1 cellular context compared by ENCODE assay signal in genomic region chr17:8156174-8156992, GRCh38.
TF ChIP-seq lines count a peak whose summit lies in the region.

No MANE protein-coding gene starts in this region.

TF ChIP-seq in HepG2, 621 proteins besides CTCF, POLR2A, EP300 and RAD21 (continues in another document):
- TF ChIP-seq CREB1 (IDR thresholded peaks at IDR 0.05) (peak; percentile 92), CREB1 (CRISPR knock-in tag; IDR thresholded peaks at IDR 0.05) (peak; percentile 93), NFKB2 (CRISPR knock-in tag; IDR thresholded peaks at IDR 0.05; ENCODE audit: borderline replicate concordance) (no peak; the same call in 1 of the 2 replicates), TERF1 (CRISPR knock-in tag; IDR thresholded peaks at IDR 0.05) (no peak), SP5 (CRISPR knock-in tag; IDR thresholded peaks at IDR 0.05; ENCODE audit: borderline replicate concordance, low read depth) (peak; percentile 84), ZGPAT (CRISPR knock-in tag; IDR thresholded peaks at IDR 0.05) (peak; percentile 50; the same call in 1 of the 2 replicates), TFDP2 (CRISPR knock-in tag; IDR thresholded peaks at IDR 0.05) (no peak; the same call in 1 of the 2 replicates), ZNF17 (CRISPR knock-in tag; IDR thresholded peaks at IDR 0.05) (no peak), ZNF552 (CRISPR knock-in tag; IDR thresholded peaks at IDR 0.05; ENCODE audit: borderline replicate concordance) (0 out of 2 replicates have a peak, but pooled peaks have one; percentile 55), ZBTB38 (CRISPR knock-in tag; IDR thresholded peaks at IDR 0.05) (no peak), ARNTL (CRISPR knock-in tag; IDR thresholded peaks at IDR 0.05) (peak; percentile 100), DDIT3 (CRISPR knock-in tag; IDR thresholded peaks at IDR 0.05) (no peak), NFYB (CRISPR knock-in tag; IDR thresholded peaks at IDR 0.05) (peak; percentile 96), SP1 (IDR thresholded peaks at IDR 0.05) (no peak), SP1 (CRISPR knock-in tag; IDR thresholded peaks at IDR 0.05) (peak; percentile 94), PRMT3 (CRISPR knock-in tag; IDR thresholded peaks at IDR 0.05; ENCODE audit: borderline replicate concordance, low read depth) (0 out of 2 replicates have a peak, but pooled peaks have one; percentile 31), ZNF350 (CRISPR knock-in tag; IDR thresholded peaks at IDR 0.05; ENCODE audit: borderline replicate concordance, low read depth) (peak; percentile 71; the same call in 1 of the 2 replicates), SIN3A (IDR thresholded peaks at IDR 0.05; ENCODE audit: borderline replicate concordance, low read depth, low read length) (peak; percentile 68; the same call in 1 of the 2 replicates), MNT (IDR thresholded peaks at IDR 0.05) (peak; percentile 92), DNMT3B (CRISPR knock-in tag; conservative IDR thresholded peaks at IDR 0.05) (peak; percentile 24; the same call in 1 of the 2 replicates), PHF21A (CRISPR knock-in tag; IDR thresholded peaks at IDR 0.05) (peak; percentile 78; the same call in 1 of the 2 replicates), ZNF24 (IDR thresholded peaks at IDR 0.05) (no peak), ZNF468 (CRISPR knock-in tag; IDR thresholded peaks at IDR 0.05) (no peak), HNF4A (CRISPR knock-in tag; IDR thresholded peaks at IDR 0.05) (0 out of 2 replicates have a peak, but pooled peaks have one; percentile 36), HNRNPLL (IDR thresholded peaks at IDR 0.05; ENCODE audit: low read depth, low read length, poor library complexity, severe bottlenecking) (peak; percentile 99), NCOA1 (CRISPR knock-in tag; IDR thresholded peaks at IDR 0.05) (0 out of 2 replicates have a peak, but pooled peaks have one; percentile 34), ZNF251 (CRISPR knock-in tag; IDR thresholded peaks at IDR 0.05) (no peak), FOXA3 (CRISPR knock-in tag; IDR thresholded peaks at IDR 0.05) (peak; percentile 71), PRDM4 (CRISPR knock-in tag; IDR thresholded peaks at IDR 0.05; ENCODE audit: borderline replicate concordance) (no peak), MIXL1 (CRISPR knock-in tag; IDR thresholded peaks at IDR 0.05) (no peak), ZNF839 (CRISPR knock-in tag; IDR thresholded peaks at IDR 0.05; ENCODE audit: borderline replicate concordance) (no peak), ZNF451 (CRISPR knock-in tag; IDR thresholded peaks at IDR 0.05) (no peak), IRF2 (CRISPR knock-in tag; IDR thresholded peaks at IDR 0.05) (peak; percentile 48; the same call in 1 of the 2 replicates), PBX2 (CRISPR knock-in tag; IDR thresholded peaks at IDR 0.05) (peak; percentile 79), ELK4 (CRISPR knock-in tag; IDR thresholded peaks at IDR 0.05; ENCODE audit: borderline replicate concordance) (no peak), ATF2 (CRISPR knock-in tag; IDR thresholded peaks at IDR 0.05) (peak; percentile 69), EEA1 (CRISPR knock-in tag; IDR thresholded peaks at IDR 0.05; ENCODE audit: borderline replicate concordance) (no peak), RBFOX2 (IDR thresholded peaks at IDR 0.05; ENCODE audit: low read depth, low read length) (peak; percentile 59), ZBTB42 (CRISPR knock-in tag; IDR thresholded peaks at IDR 0.05) (no peak), SP4 (CRISPR knock-in tag; IDR thresholded peaks at IDR 0.05) (peak; percentile 97), HDAC1 (CRISPR knock-in tag; IDR thresholded peaks at IDR 0.05) (peak; percentile 55; the same call in 1 of the 2 replicates), ZFP41 (CRISPR knock-in tag; IDR thresholded peaks at IDR 0.05; ENCODE audit: borderline replicate concordance) (no peak), ZBTB4 (CRISPR knock-in tag; IDR thresholded peaks at IDR 0.05; ENCODE audit: borderline replicate concordance) (peak; percentile 32; the same call in 1 of the 2 replicates), DMAP1 (CRISPR knock-in tag; IDR thresholded peaks at IDR 0.05) (peak; percentile 37; the same call in 1 of the 2 replicates), ZNF691 (CRISPR knock-in tag; IDR thresholded peaks at IDR 0.05; ENCODE audit: borderline replicate concordance, low read depth) (no peak), AGO1 (IDR thresholded peaks at IDR 0.05; ENCODE audit: low read depth, low read length, poor library complexity, severe bottlenecking) (peak; percentile 32), FOXC1 (CRISPR knock-in tag; IDR thresholded peaks at IDR 0.05; ENCODE audit: borderline replicate concordance) (0 out of 2 replicates have a peak, but pooled peaks have one; percentile 45), NR2F6 (IDR thresholded peaks at IDR 0.05) (0 out of 2 replicates have a peak, but pooled peaks have one; percentile 6), NR2F6 (CRISPR knock-in tag; IDR thresholded peaks at IDR 0.05) (0 out of 2 replicates have a peak, but pooled peaks have one; percentile 11), BCL6 (CRISPR knock-in tag; IDR thresholded peaks at IDR 0.05) (0 out of 2 replicates have a peak, but pooled peaks have one; percentile 4), DNMT1 (CRISPR knock-in tag; IDR thresholded peaks at IDR 0.05) (no peak)
